Comparison of ENCODE assay signal across 16 cellular contexts in genomic region chr7:140215281-140215680, GRCh38.
"Had no signal": no experiment of that assay in that cellular context is flagged by ENCODE, and none has a peak within 500 bp of the region (broad histone marks: within the 10 kb centered on the region; RNA-seq: fewer than 3 reads in every experiment).

No MANE protein-coding gene starts in this region.

- DNase-seq: activated CD4-positive, alpha-beta T cell treated with anti-CD3 and anti-CD28 coated beads, Interleukin-2, amount 50 U/mL, for 48 hours; activated CD4-positive, CD25-positive, alpha-beta regulatory T cell; activated naive CD4-positive, alpha-beta T cell; dermis blood vessel endothelial cell; effector memory CD8-positive, alpha-beta T cell; gastrocnemius medialis; heart right ventricle; left colon; ovary; sigmoid colon; spleen; stimulated activated naive CD8-positive, alpha-beta T cell treated with anti-CD3 and anti-CD28 coated beads, Interleukin-15, amount 100 ng/mL, for 72 hours; testis had no signal

- H3K9ac ChIP-seq: neural progenitor cell had no signal

- H3K27me3 ChIP-seq: gastrocnemius medialis, heart right ventricle, neural progenitor cell, ovary, sigmoid colon, spleen, testis had no signal

- H3K4me1 ChIP-seq: gastrocnemius medialis, neural progenitor cell, testis had no signal

- H3K9me3 Mint-ChIP-seq: effector memory CD8-positive, alpha-beta T cell; neural progenitor cell had no signal

- H3K4me1 Mint-ChIP-seq: mesothelial cell of epicardium had no signal

- H3K27me3 Mint-ChIP-seq: effector memory CD8-positive, alpha-beta T cell; stimulated activated naive CD8-positive, alpha-beta T cell treated with anti-CD3 and anti-CD28 coated beads, Interleukin-15, amount 100 ng/mL, for 72 hours had no signal

- H3K27ac ChIP-seq: gastrocnemius medialis, heart right ventricle, neural progenitor cell, ovary, sigmoid colon, spleen, testis had no signal

- H3K4me3 ChIP-seq: gastrocnemius medialis, heart right ventricle, lung, neural progenitor cell, ovary, sigmoid colon, spleen, testis had no signal

- H3K36me3 ChIP-seq: gastrocnemius medialis, heart right ventricle, neural progenitor cell, ovary, sigmoid colon, spleen had no signal

- H3K4me2 ChIP-seq: neural progenitor cell had no signal

- H3K27ac Mint-ChIP-seq: mesothelial cell of epicardium, neural progenitor cell had no signal

- H2AFZ ChIP-seq: neural progenitor cell had no signal

- H3K9me3 ChIP-seq: gastrocnemius medialis, ovary, testis had no signal

- H3K36me3 Mint-ChIP-seq: mesothelial cell of epicardium, neural progenitor cell had no signal

- ATAC-seq: effector memory CD8-positive, alpha-beta T cell; gastrocnemius medialis; heart right ventricle; left colon; stimulated activated naive CD8-positive, alpha-beta T cell treated with anti-CD3 and anti-CD28 coated beads, Interleukin-15, amount 100 ng/mL, for 72 hours had no signal

- H3K4me3 Mint-ChIP-seq: effector memory CD8-positive, alpha-beta T cell; mesothelial cell of epicardium; neural progenitor cell; stimulated activated naive CD8-positive, alpha-beta T cell treated with anti-CD3 and anti-CD28 coated beads, Interleukin-15, amount 100 ng/mL, for 72 hours had no signal
